In genomic region chr1:23614128-23614660, GRCh38 we compare ENCODE assay signal across 17 cellular contexts. TPM values are rescaled to one million over a fixed set of nuclear protein-coding genes. Genes with fewer than 3 reads are reported as not detected.
DNase-seq lines count a peak whose midpoint lies in the region; ATAC-seq, FAIRE-seq and TF ChIP-seq lines count a peak whose summit lies in the region.
"Had no signal": no experiment of that assay in that cellular context is flagged by ENCODE, and none has a peak within 500 bp of the region (broad histone marks: within the 10 kb centered on the region; RNA-seq: fewer than 3 reads in every experiment).

No MANE protein-coding gene starts in this region.

- H3K4me3 Mint-ChIP-seq in T-cell = peak overlapping the region in 1 of 3 donors; percentile 74

- no peak for TF ChIP-seq RAD21 in H1 (IDR thresholded peaks at IDR 0.05 in 1 of 2, conservative IDR thresholded peaks at IDR 0.05 in 1 of 2; ENCODE audit: low read depth in 2 of 2, low read length in 2 of 2)

- TF ChIP-seq POLR2A in H1 (IDR thresholded peaks at IDR 0.05; ENCODE audit: control extremely low read depth in 1 of 2, low read depth in 2 of 2, low read length in 2 of 2) = no peak

- no peaks in the 10 kb centered on the region for H3K9me3 Mint-ChIP-seq in T-cell

- DNase-seq in NCI-H510A treated with DMSO at 0.1 percent for 48 hours (lab: John Stamatoyannopoulos, UW) (peak; percentile 27), NCI-H510A (lab: John Stamatoyannopoulos, UW) (no peak), GM12865 (ENCODE audit: low read depth) (peak; percentile 43), T-cell (no peak), H1 (ENCODE audit: low read depth in 1 of 2, low spot score in 2 of 2) (no peak), GDM1 (lab: John Stamatoyannopoulos, UW) (no peak)
- DNase-seq: 8988T; adrenal gland; central memory CD4-positive, alpha-beta T cell; foreskin fibroblast; left ventricle myocardium inferior; NCI-H187; SIG-M5 had no signal

- H3K27ac Mint-ChIP-seq in T-cell = peak overlapping the region; percentile 95 to 99

- no peak overlapping the region for H2BK15ac ChIP-seq in H1 (ENCODE audit: low read length)

- no peak overlapping the region for H4K8ac ChIP-seq in H1 (ENCODE audit: extremely low read depth, insufficient read depth, low read length)

- no peak overlapping the region for H3K4ac ChIP-seq in H1 (replicated peaks; ENCODE audit: insufficient read length, low read depth, low read length)

- H3K4me3 ChIP-seq in GM12865 (ENCODE audit: low read depth, low read length) (no peak overlapping the region), H1 (ENCODE audit: extremely low read depth in 1 of 4, insufficient read depth in 2 of 4, low read depth in 3 of 4, low read length in 4 of 4) (no peak overlapping the region)
- H3K4me3 ChIP-seq: adrenal gland, left ventricle myocardium inferior, thoracic aorta had no signal

- WGBS in H1 (ENCODE audit: extremely low coverage in 1 of 2, insufficient coverage in 1 of 2, insufficient read length in 1 of 2, insufficient replicate concordance in 2 of 2, low coverage in 1 of 2, low lambda C conversion rate in 2 of 2, missing lambda C conversion rate in 1 of 2), 2 experiments = 88% methylated on average over 7 of the region's 7 CpGs; no CpG with 5 or more reads in 1 of the 2 experiments

- H3K36me3 ChIP-seq in H1 (ENCODE audit: control insufficient read depth in 2 of 4, insufficient read depth in 4 of 4, low read length in 3 of 4) = no peaks in the 10 kb centered on the region
- H3K36me3 ChIP-seq: adrenal gland, left ventricle myocardium inferior, thoracic aorta had no signal

- H2BK12ac ChIP-seq in H1 (ENCODE audit: low read depth, low read length) = peak overlapping the region; percentile 28; the same call in 1 of the 2 replicates

- no peak overlapping the region for H4K5ac ChIP-seq in H1 (ENCODE audit: insufficient read length, low read depth, low read length)

- POLR2A ChIA-PET in T-cell (lab: Charles Lee) = no interaction called here
- POLR2A ChIA-PET in H1 (lab: Charles Lee; ENCODE audit: partially characterized antibody) = interaction anchor here (1.5 to 26.0 kb wide), 4 partner anchors 13 to 84 kb away, joined by 5 to 547 read pairs (median 9); partner anchors contain the start of gene ID3

- H4K91ac ChIP-seq in H1 (replicated peaks; ENCODE audit: insufficient read length, low read length) = no peak overlapping the region

- no peak overlapping the region for H3K23ac ChIP-seq in H1 (ENCODE audit: insufficient read length)

- no peaks in the 10 kb centered on the region for H3K9me3 ChIP-seq in H1 (ENCODE audit: insufficient read depth in 2 of 2, low read depth in 1 of 2, low read length in 1 of 2)
- H3K9me3 ChIP-seq: adrenal gland, left ventricle myocardium inferior, thoracic aorta had no signal

- H3K14ac ChIP-seq in H1 (ENCODE audit: insufficient read length) = no peak overlapping the region

- H2AFZ ChIP-seq in H1 (ENCODE audit: low read length) = no peak overlapping the region

- no peak overlapping the region for H3K27ac ChIP-seq in H1 (ENCODE audit: low read depth, low read length)
- H3K27ac ChIP-seq: adrenal gland, left ventricle myocardium inferior, thoracic aorta had no signal

- H2BK5ac ChIP-seq in H1 (ENCODE audit: low read depth, low read length) = no peak overlapping the region

- no peak for TF ChIP-seq EP300 in H1 (IDR thresholded peaks at IDR 0.05; ENCODE audit: borderline replicate concordance in 1 of 2, low read depth in 2 of 2, low read length in 2 of 2)

- H3K18ac ChIP-seq in H1 (ENCODE audit: extremely low read depth, low read length) = no peak overlapping the region

- no peak overlapping the region for H3K9ac ChIP-seq in H1 (replicated peaks in 1 of 4; ENCODE audit: extremely low read depth in 1 of 4, low read depth in 3 of 4, low read length in 3 of 4)

- no peak overlapping the region for H2AK5ac ChIP-seq in H1 (ENCODE audit: low read depth, low read length)

- H3K4me2 ChIP-seq in H1 (ENCODE audit: insufficient read depth in 1 of 2, low read depth in 2 of 2, low read length in 2 of 2) = no peak overlapping the region

- no peaks in the 10 kb centered on the region for H3K79me1 ChIP-seq in H1 (ENCODE audit: low read depth, low read length)

- no peak for FAIRE-seq in H1 (lab: Jason Lieb, UNC)
- FAIRE-seq: TTC549 had no signal

- no peaks in the 10 kb centered on the region for H3K27me3 Mint-ChIP-seq in T-cell

- no peak for ATAC-seq in T-cell (replicated peaks in 1 of 4)
- ATAC-seq in esophagus mucosa = no peak
- ATAC-seq in SK-N-SH treated with all-trans-retinoic acid at 6 μM for 48 hours = no peak

- no peaks in the 10 kb centered on the region; the same call in 1 of the 2 replicates for H3K23me2 ChIP-seq in H1 (ENCODE audit: low read depth, low read length)

- CTCF ChIA-PET in T-cell (lab: Charles Lee) = interaction anchor here in 1 of 2 donors (1.9 kb wide), 1 partner anchor 56 kb away, joined by 4 read pairs; no protein-coding TSS in a partner anchor
- CTCF ChIA-PET in H1 (lab: Charles Lee; ENCODE audit: partially characterized antibody) = interaction anchor here (1.1 to 4.8 kb wide), 5 partner anchors 11 to 58 kb away, joined by 3 to 19 read pairs (median 4); no protein-coding TSS in a partner anchor

- H2BK120ac ChIP-seq in H1 (replicated peaks; ENCODE audit: low read depth, low read length) = no peak overlapping the region

- H3K27me3 ChIP-seq in H1 (replicated peaks in 1 of 4; ENCODE audit: control insufficient read depth in 3 of 4, extremely low read depth in 1 of 4, insufficient read depth in 3 of 4, low read length in 3 of 4) = peaks cover 0 to 7% (median 5%) of the 10 kb centered on the region in 4 experiments; a peak in 5 of 7 replicates

- H3K4me1 Mint-ChIP-seq in T-cell = peaks cover 86% of the 10 kb centered on the region in 3 donors

- no peaks in the 10 kb centered on the region for H3K79me2 ChIP-seq in H1 (ENCODE audit: control insufficient read depth in 1 of 2, insufficient read depth in 2 of 2, low read length in 2 of 2)

- no peak overlapping the region for H3K56ac ChIP-seq in H1 (replicated peaks; ENCODE audit: insufficient read length, low read depth, low read length)

- no peak overlapping the region for H2BK20ac ChIP-seq in H1 (ENCODE audit: low read length)

- H4K20me1 ChIP-seq in H1 (replicated peaks in 1 of 2; ENCODE audit: control insufficient read depth in 1 of 2, insufficient read depth in 2 of 2, low read length in 2 of 2) = no peaks in the 10 kb centered on the region

- H3K4me1 ChIP-seq in H1 (replicated peaks in 1 of 4; ENCODE audit: control insufficient read depth in 3 of 4, insufficient read depth in 4 of 4, low read length in 3 of 4) = peaks cover 0 to 14% (median 5%) of the 10 kb centered on the region in 4 experiments; a peak in 6 of 7 replicates
- H3K4me1 ChIP-seq: adrenal gland, left ventricle myocardium inferior had no signal

- no peaks in the 10 kb centered on the region for H3K36me3 Mint-ChIP-seq in T-cell

- TF ChIP-seq CTCF in GM12865 (IDR thresholded peaks at IDR 0.05; ENCODE audit: insufficient read depth, low read depth, low read length, missing control alignments) = no peak
- no peak for TF ChIP-seq CTCF in H1 (IDR thresholded peaks at IDR 0.05; ENCODE audit: control extremely low read depth in 1 of 3, insufficient read depth in 1 of 3, low read depth in 1 of 3, low read length in 3 of 3)

TF ChIP-seq in H1, 55 proteins besides CTCF, POLR2A, EP300 and RAD21 (continues in another document):
- TF ChIP-seq SUZ12 (IDR thresholded peaks at IDR 0.05; ENCODE audit: low read length) (no peak), USF2 (IDR thresholded peaks at IDR 0.05; ENCODE audit: low read length) (no peak), JUN (IDR thresholded peaks at IDR 0.05; ENCODE audit: low read depth, low read length) (no peak), KDM1A (IDR thresholded peaks at IDR 0.05; ENCODE audit: borderline replicate concordance, low read length) (no peak)

TF ChIP-seq in SK-N-SH treated with all-trans-retinoic acid at 6 μM for 48 hours, 23 proteins besides CTCF, POLR2A, EP300 and RAD21 (continues in another document):
- TF ChIP-seq TCF4 (CRISPR knock-in tag; IDR thresholded peaks at IDR 0.05; ENCODE audit: borderline replicate concordance) = no peak
- no peak for TF ChIP-seq ZNF8 (CRISPR knock-in tag; IDR thresholded peaks at IDR 0.05)
- no peak for TF ChIP-seq CSDC2 (CRISPR knock-in tag; IDR thresholded peaks at IDR 0.05)
- TF ChIP-seq ZNF70 (CRISPR knock-in tag; IDR thresholded peaks at IDR 0.05) = no peak
- no peak for TF ChIP-seq OSR1 (CRISPR knock-in tag; IDR thresholded peaks at IDR 0.05)
- no peak for TF ChIP-seq ISL1 (CRISPR knock-in tag; IDR thresholded peaks at IDR 0.05)
- TF ChIP-seq TSHZ2 (CRISPR knock-in tag; IDR thresholded peaks at IDR 0.05) = no peak

RNA-seq across cellular contexts. Expression of gene ID3, which starts 54.9 kb away (rescaled TPM):
- 10 to 100 TPM; 20.7 to 99.7 (median 81.3) TPM for total RNA-seq in T-cell
- 240 and 252 TPM in 2 replicates for total RNA-seq in H1 (2021; fragmentation: NEBNext Ultra II Directional; extraction: Animal tissue kit (Norgen Biotek cat#: 25700))
- polyA plus RNA-seq in H1 (2011; rRNA removed) = 304 and 490 TPM in 2 replicates
- 310 TPM for polyA plus RNA-seq in H1 (2011; cell fraction: cytosol; rRNA removed)
- 192 TPM for polyA plus RNA-seq in H1 (2011; cell fraction: nucleus; rRNA removed)
- 135 to 194 TPM (median 157 TPM) in 4 replicates for polyA plus RNA-seq in H1 (2012, experiment 1 of 2)
- 300 TPM for polyA plus RNA-seq in H1 (2012, experiment 2 of 2)
- polyA plus RNA-seq in H1 (2013, experiment 1 of 2) = 260 TPM
- polyA plus RNA-seq in H1 (2013, experiment 2 of 2) = 250 TPM
- polyA minus RNA-seq in H1 (2011; rRNA and poly(A)+ RNA removed) = 30.4 and 61.8 TPM in 2 replicates
- 97.4 TPM for polyA minus RNA-seq in H1 (2011; cell fraction: cytosol; rRNA and poly(A)+ RNA removed)
- polyA minus RNA-seq in H1 (2011; cell fraction: nucleus; rRNA and poly(A)+ RNA removed) = 104 TPM
- 25.7 TPM for total RNA-seq in esophagus mucosa

Comparison
In these comparisons a context has a peak if more than half of its experiments do, and no peak if none do; other contexts are left out.
1. DNase-seq: peak in NCI-H510A treated with DMSO at 0.1 percent for 48 hours (single experiment) and GM12865 (single experiment); none in NCI-H510A (single experiment), T-cell (0 of 34), H1 (0 of 2) and GDM1 (single experiment).